In genomic region chr13:93256998-93257397, GRCh38 we compare ENCODE assay signal across 38 cellular contexts. TPM values are rescaled to one million over a fixed set of nuclear protein-coding genes. Genes with fewer than 3 reads are reported as not detected.
"Had no signal": no experiment of that assay in that cellular context is flagged by ENCODE, and none has a peak within 500 bp of the region (broad histone marks: within the 10 kb centered on the region; RNA-seq: fewer than 3 reads in every experiment).

No MANE protein-coding gene starts in this region.

- H3K27ac ChIP-seq: ascending aorta, cardiac muscle cell, VCaP had no signal

- H3K27me3 ChIP-seq: ascending aorta, cardiac muscle cell had no signal

- H3K4me1 Mint-ChIP-seq: activated CD4-positive, alpha-beta memory T cell treated with anti-CD3 and anti-CD28 coated beads, Interleukin-2, amount 10 ng/mL, durations not matched to agents 7 days and 5 days; activated CD4-positive, alpha-beta T cell treated with anti-CD3 and anti-CD28 coated beads for 36 hours; activated CD4-positive, alpha-beta T cell treated with anti-CD3 and anti-CD28 coated beads, Interleukin-2, amount 10 ng/mL, durations not matched to agents 7 days and 5 days; activated CD8-positive, alpha-beta memory T cell treated with anti-CD3 and anti-CD28 coated beads, Interleukin-2, amount 10 ng/mL, durations not matched to agents 7 days and 5 days; activated naive CD4-positive, alpha-beta T cell treated with anti-CD3 and anti-CD28 coated beads, Interleukin-2, amount 10 ng/mL, durations not matched to agents 7 days and 5 days; activated naive CD4-positive, alpha-beta T cell treated with anti-CD3 and anti-CD28 coated beads, Interleukin-2, amount 50 U/mL, for 24 hours; activated naive CD8-positive, alpha-beta T cell treated with anti-CD3 and anti-CD28 coated beads, Interleukin-2, amount 10 ng/mL, durations not matched to agents 7 days and 5 days; activated naive CD8-positive, alpha-beta T cell treated with anti-CD3 and anti-CD28 coated beads, Interleukin-2, amount 50 U/mL, for 24 hours; central memory CD8-positive, alpha-beta T cell had no signal

- H3K4me1 ChIP-seq: ascending aorta had no signal

- H3K4me3 Mint-ChIP-seq: activated CD4-positive, alpha-beta memory T cell treated with anti-CD3 and anti-CD28 coated beads, Interleukin-2, amount 10 ng/mL, durations not matched to agents 7 days and 5 days; activated CD4-positive, alpha-beta T cell treated with anti-CD3 and anti-CD28 coated beads for 36 hours; activated CD4-positive, alpha-beta T cell treated with anti-CD3 and anti-CD28 coated beads, Interleukin-2, amount 10 ng/mL, durations not matched to agents 7 days and 5 days; activated CD8-positive, alpha-beta memory T cell treated with anti-CD3 and anti-CD28 coated beads, Interleukin-2, amount 10 ng/mL, durations not matched to agents 7 days and 5 days; activated CD8-positive, alpha-beta T cell treated with anti-CD3 and anti-CD28 coated beads, Interleukin-2, amount 10 ng/mL, durations not matched to agents 7 days and 5 days; activated naive CD4-positive, alpha-beta T cell treated with anti-CD3 and anti-CD28 coated beads, Interleukin-2, amount 10 ng/mL, durations not matched to agents 7 days and 5 days; activated naive CD4-positive, alpha-beta T cell treated with anti-CD3 and anti-CD28 coated beads, Interleukin-2, amount 50 U/mL, for 24 hours; activated naive CD8-positive, alpha-beta T cell; activated naive CD8-positive, alpha-beta T cell treated with anti-CD3 and anti-CD28 coated beads, Interleukin-2, amount 10 ng/mL, durations not matched to agents 7 days and 5 days; activated naive CD8-positive, alpha-beta T cell treated with anti-CD3 and anti-CD28 coated beads, Interleukin-2, amount 50 U/mL, for 24 hours; activated T-cell treated with anti-CD3 and anti-CD28 coated beads, Interleukin-2, amount 50 U/mL, for 24 hours; brain; central memory CD8-positive, alpha-beta T cell; T-helper 1 cell treated with Interleukin-12 subunit alpha and Interleukin-12 subunit beta and Interleukin-4 antibody, amounts not matched to agents 30 μg/mL and 1 μg/mL, for 36 hours; T-helper 2 cell treated with Interferon-gamma antibody and Interleukin-4, amounts not matched to agents 5 μg/mL and 100 μg/mL, for 36 hours had no signal

- DNase-seq: activated CD4-positive, alpha-beta memory T cell treated with anti-CD3 and anti-CD28 coated beads, Interleukin-2, amount 10 ng/mL, durations not matched to agents 7 days and 5 days; activated CD4-positive, alpha-beta T cell treated with anti-CD3 and anti-CD28 coated beads for 1 hour; activated CD4-positive, alpha-beta T cell treated with anti-CD3 and anti-CD28 coated beads for 36 hours; activated CD4-positive, alpha-beta T cell treated with anti-CD3 and anti-CD28 coated beads for 48 hours; activated CD4-positive, alpha-beta T cell treated with anti-CD3 and anti-CD28 coated beads, Interleukin-2, amount 10 ng/mL, durations not matched to agents 7 days and 5 days; activated CD4-positive, alpha-beta T cell treated with anti-CD3 and anti-CD28 coated beads, Interleukin-2, amount 50 U/mL, for 48 hours; activated CD4-positive, CD25-positive, alpha-beta regulatory T cell; activated CD8-positive, alpha-beta memory T cell treated with anti-CD3 and anti-CD28 coated beads for 24 hours; activated CD8-positive, alpha-beta memory T cell treated with anti-CD3 and anti-CD28 coated beads, Interleukin-2, amount 10 ng/mL, durations not matched to agents 7 days and 5 days; activated CD8-positive, alpha-beta memory T cell treated with anti-CD3 and anti-CD28 coated beads, Interleukin-2, amount 50 U/mL, for 48 hours; activated CD8-positive, alpha-beta T cell treated with anti-CD3 and anti-CD28 coated beads, Interleukin-2, amount 10 ng/mL, durations not matched to agents 7 days and 5 days; activated effector memory CD4-positive, alpha-beta T cell treated with Interleukin-2 at 50 U/mL for 16 hours; activated gamma-delta T cell; activated naive CD4-positive, alpha-beta T cell treated with anti-CD3 and anti-CD28 coated beads, Interleukin-2, amount 10 ng/mL, durations not matched to agents 7 days and 5 days; activated naive CD4-positive, alpha-beta T cell treated with Interleukin-2 at 50 U/mL for 16 hours; activated naive CD8-positive, alpha-beta T cell treated with anti-CD3 and anti-CD28 coated beads, Interleukin-2, amount 10 ng/mL, durations not matched to agents 7 days and 5 days; activated naive CD8-positive, alpha-beta T cell treated with anti-CD3 and anti-CD28 coated beads, Interleukin-2, amount 50 U/mL, for 24 hours; activated T-cell treated with anti-CD3 and anti-CD28 coated beads, Interleukin-2, amount 50 U/mL, for 24 hours; activated T-cell treated with anti-CD3 and anti-CD28 coated beads, Interleukin-2, amount 50 U/mL, for 48 hours; amygdala; anterior cingulate cortex; caudate nucleus; cerebellar nuclear complex; T-helper 2 cell; T-helper 9 cell had no signal

- FAIRE-seq: bronchial epithelial cell, TTC549 had no signal

- H3K4me3 ChIP-seq: ascending aorta, cardiac muscle cell had no signal

- H3K36me3 Mint-ChIP-seq: activated CD8-positive, alpha-beta memory T cell treated with anti-CD3 and anti-CD28 coated beads, Interleukin-2, amount 10 ng/mL, durations not matched to agents 7 days and 5 days; activated naive CD4-positive, alpha-beta T cell treated with anti-CD3 and anti-CD28 coated beads, Interleukin-2, amount 10 ng/mL, durations not matched to agents 7 days and 5 days; activated naive CD4-positive, alpha-beta T cell treated with anti-CD3 and anti-CD28 coated beads, Interleukin-2, amount 50 U/mL, for 24 hours; activated naive CD8-positive, alpha-beta T cell; activated naive CD8-positive, alpha-beta T cell treated with anti-CD3 and anti-CD28 coated beads, Interleukin-2, amount 10 ng/mL, durations not matched to agents 7 days and 5 days; brain had no signal

- H3K36me3 ChIP-seq: ascending aorta, cardiac muscle cell had no signal

- H3K9me3 ChIP-seq: ascending aorta had no signal

- H3K27ac Mint-ChIP-seq: activated CD4-positive, alpha-beta memory T cell treated with anti-CD3 and anti-CD28 coated beads, Interleukin-2, amount 10 ng/mL, durations not matched to agents 7 days and 5 days; activated CD4-positive, alpha-beta T cell treated with anti-CD3 and anti-CD28 coated beads for 36 hours; activated CD4-positive, alpha-beta T cell treated with anti-CD3 and anti-CD28 coated beads, Interleukin-2, amount 10 ng/mL, durations not matched to agents 7 days and 5 days; activated CD8-positive, alpha-beta memory T cell treated with anti-CD3 and anti-CD28 coated beads, Interleukin-2, amount 10 ng/mL, durations not matched to agents 7 days and 5 days; activated CD8-positive, alpha-beta T cell treated with anti-CD3 and anti-CD28 coated beads, Interleukin-2, amount 10 ng/mL, durations not matched to agents 7 days and 5 days; activated naive CD4-positive, alpha-beta T cell treated with anti-CD3 and anti-CD28 coated beads, Interleukin-2, amount 10 ng/mL, durations not matched to agents 7 days and 5 days; activated naive CD4-positive, alpha-beta T cell treated with anti-CD3 and anti-CD28 coated beads, Interleukin-2, amount 50 U/mL, for 24 hours; activated naive CD8-positive, alpha-beta T cell; activated naive CD8-positive, alpha-beta T cell treated with anti-CD3 and anti-CD28 coated beads, Interleukin-2, amount 10 ng/mL, durations not matched to agents 7 days and 5 days; activated naive CD8-positive, alpha-beta T cell treated with anti-CD3 and anti-CD28 coated beads, Interleukin-2, amount 50 U/mL, for 24 hours; activated T-cell treated with anti-CD3 and anti-CD28 coated beads, Interleukin-2, amount 50 U/mL, for 24 hours; activated T-helper 2 cell treated with anti-CD3 and anti-CD28 coated beads, Interferon-gamma antibody, Interleukin-2, Interleukin-4, amounts not matched to agents 10 μg/mL and 5 μg/mL and 100 μg/mL, durations not matched to agents 14 hours and 24 hours and 36 hours; brain; T-helper 1 cell treated with Interleukin-12 subunit alpha and Interleukin-12 subunit beta and Interleukin-4 antibody, amounts not matched to agents 30 μg/mL and 1 μg/mL, for 36 hours; T-helper 2 cell treated with Interferon-gamma antibody and Interleukin-4, amounts not matched to agents 5 μg/mL and 100 μg/mL, for 36 hours had no signal

- H3K27me3 Mint-ChIP-seq: activated CD4-positive, alpha-beta memory T cell treated with anti-CD3 and anti-CD28 coated beads, Interleukin-2, amount 10 ng/mL, durations not matched to agents 7 days and 5 days; activated CD4-positive, alpha-beta T cell treated with anti-CD3 and anti-CD28 coated beads for 36 hours; activated CD4-positive, alpha-beta T cell treated with anti-CD3 and anti-CD28 coated beads, Interleukin-2, amount 10 ng/mL, durations not matched to agents 7 days and 5 days; activated CD8-positive, alpha-beta memory T cell treated with anti-CD3 and anti-CD28 coated beads, Interleukin-2, amount 10 ng/mL, durations not matched to agents 7 days and 5 days; activated naive CD4-positive, alpha-beta T cell treated with anti-CD3 and anti-CD28 coated beads, Interleukin-2, amount 10 ng/mL, durations not matched to agents 7 days and 5 days; activated naive CD8-positive, alpha-beta T cell; activated naive CD8-positive, alpha-beta T cell treated with anti-CD3 and anti-CD28 coated beads, Interleukin-2, amount 10 ng/mL, durations not matched to agents 7 days and 5 days; activated naive CD8-positive, alpha-beta T cell treated with anti-CD3 and anti-CD28 coated beads, Interleukin-2, amount 50 U/mL, for 24 hours; activated T-cell treated with anti-CD3 and anti-CD28 coated beads, Interleukin-2, amount 50 U/mL, for 24 hours; brain; central memory CD8-positive, alpha-beta T cell had no signal

- ATAC-seq: activated CD4-positive, alpha-beta T cell treated with anti-CD3 and anti-CD28 coated beads for 36 hours; activated CD4-positive, CD25-positive, alpha-beta regulatory T cell treated with anti-CD3 and anti-CD28 coated beads, Interleukin-2, amount 50 U/mL, for 24 hours; activated CD8-positive, alpha-beta memory T cell treated with anti-CD3 and anti-CD28 coated beads, Interleukin-2, amount 10 ng/mL, durations not matched to agents 7 days and 5 days; activated CD8-positive, alpha-beta T cell treated with anti-CD3 and anti-CD28 coated beads, Interleukin-2, amount 10 ng/mL, durations not matched to agents 7 days and 5 days; activated naive CD8-positive, alpha-beta T cell treated with anti-CD3 and anti-CD28 coated beads, Interleukin-2, amount 50 U/mL, for 24 hours had no signal

- H3K9me3 Mint-ChIP-seq: activated CD4-positive, alpha-beta memory T cell treated with anti-CD3 and anti-CD28 coated beads, Interleukin-2, amount 10 ng/mL, durations not matched to agents 7 days and 5 days; activated CD4-positive, alpha-beta T cell treated with anti-CD3 and anti-CD28 coated beads, Interleukin-2, amount 10 ng/mL, durations not matched to agents 7 days and 5 days; activated naive CD4-positive, alpha-beta T cell treated with anti-CD3 and anti-CD28 coated beads, Interleukin-2, amount 10 ng/mL, durations not matched to agents 7 days and 5 days; activated naive CD8-positive, alpha-beta T cell treated with anti-CD3 and anti-CD28 coated beads, Interleukin-2, amount 10 ng/mL, durations not matched to agents 7 days and 5 days; activated naive CD8-positive, alpha-beta T cell treated with anti-CD3 and anti-CD28 coated beads, Interleukin-2, amount 50 U/mL, for 24 hours; activated T-cell treated with anti-CD3 and anti-CD28 coated beads, Interleukin-2, amount 50 U/mL, for 24 hours; activated T-helper 2 cell treated with anti-CD3 and anti-CD28 coated beads, Interferon-gamma antibody, Interleukin-2, Interleukin-4, amounts not matched to agents 10 μg/mL and 5 μg/mL and 100 μg/mL, durations not matched to agents 14 hours and 24 hours and 36 hours; T-helper 1 cell treated with Interleukin-12 subunit alpha and Interleukin-12 subunit beta and Interleukin-4 antibody, amounts not matched to agents 30 μg/mL and 1 μg/mL, for 36 hours; T-helper 2 cell treated with Interferon-gamma antibody and Interleukin-4, amounts not matched to agents 5 μg/mL and 100 μg/mL, for 36 hours had no signal

RNA-seq across cellular contexts. Expression of gene GPC6, which starts 30.4 kb away (rescaled TPM):
- total RNA-seq: activated CD4-positive, alpha-beta memory T cell treated with anti-CD3 and anti-CD28 coated beads, Interleukin-2, amount 10 ng/mL, durations not matched to agents 7 days and 5 days; activated CD4-positive, alpha-beta T cell treated with anti-CD3 and anti-CD28 coated beads for 36 hours; activated CD4-positive, alpha-beta T cell treated with anti-CD3 and anti-CD28 coated beads, Interleukin-2, amount 10 ng/mL, durations not matched to agents 7 days and 5 days; activated CD8-positive, alpha-beta memory T cell treated with anti-CD3 and anti-CD28 coated beads, Interleukin-2, amount 10 ng/mL, durations not matched to agents 7 days and 5 days; activated CD8-positive, alpha-beta T cell treated with anti-CD3 and anti-CD28 coated beads, Interleukin-2, amount 10 ng/mL, durations not matched to agents 7 days and 5 days; activated naive CD8-positive, alpha-beta T cell treated with anti-CD3 and anti-CD28 coated beads, Interleukin-2, amount 10 ng/mL, durations not matched to agents 7 days and 5 days; activated T-helper 2 cell treated with anti-CD3 and anti-CD28 coated beads, Interferon-gamma antibody, Interleukin-2, Interleukin-4, amounts not matched to agents 10 μg/mL and 5 μg/mL and 100 μg/mL, durations not matched to agents 14 hours and 24 hours and 36 hours had no signal
